ENCODE assay signal across 21 cellular contexts in the genomic region with DNA sequence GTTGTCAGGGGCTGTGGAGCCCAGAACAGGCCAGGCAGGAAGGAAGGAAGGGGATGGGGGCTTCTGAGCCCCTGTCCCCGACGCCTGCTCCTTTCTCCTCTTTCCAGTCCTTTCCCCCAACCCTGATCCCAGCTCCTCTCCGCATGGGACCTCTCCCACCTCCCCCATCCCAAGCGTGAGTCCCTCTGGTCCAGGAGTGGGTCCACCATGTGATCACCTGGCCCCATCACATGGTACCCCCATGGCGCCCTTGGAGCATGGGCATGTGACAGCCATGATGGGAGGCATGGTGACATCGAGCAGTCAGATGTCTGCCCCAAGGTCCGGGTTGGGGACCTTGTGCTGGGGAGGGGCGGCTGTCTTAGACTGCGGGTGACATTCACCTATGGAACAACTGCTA. TPM values are rescaled to one million over a fixed set of nuclear protein-coding genes. Genes with fewer than 3 reads are reported as not detected.
DNase-seq lines count a peak whose midpoint lies in the region; ATAC-seq, FAIRE-seq and TF ChIP-seq lines count a peak whose summit lies in the region.
"Had no signal": no experiment of that assay in that cellular context is flagged by ENCODE, and none has a peak within 500 bp of the region (broad histone marks: within the 10 kb centered on the region; RNA-seq: fewer than 3 reads in every experiment).

No MANE protein-coding gene starts in this region.

- H3K9me3 ChIP-seq in A549 = no peaks in the 10 kb centered on the region
- H3K9me3 ChIP-seq in HepG2 (ENCODE audit: low read length) = no peaks in the 10 kb centered on the region
- H3K9me3 ChIP-seq in psoas muscle = no peaks in the 10 kb centered on the region
- H3K9me3 ChIP-seq: BE2C had no signal

- in situ Hi-C loops in HepG2 (cut with HindIII; ENCODE audit: extremely low pct_ligation_motif_present, low pct_unique_long_range_greater_than_20kb) = no loop called here

- no peaks in the 10 kb centered on the region for H3K36me3 Mint-ChIP-seq in activated CD8-positive, alpha-beta memory T cell treated with anti-CD3 and anti-CD28 coated beads, Interleukin-2, amount 10 ng/mL, durations not matched to agents 7 days and 5 days
- H3K36me3 Mint-ChIP-seq: CD4-positive, CD25-positive, alpha-beta regulatory T cell had no signal

- no peaks in the 10 kb centered on the region for H3K36me3 ChIP-seq in HepG2 (replicated peaks in 1 of 2; ENCODE audit: control insufficient read depth in 1 of 2, insufficient read depth in 2 of 2, low read length in 2 of 2)
- peaks cover 0 to 68% of the 10 kb centered on the region in 2 donors for H3K36me3 ChIP-seq in psoas muscle (ENCODE audit: insufficient read depth in 1 of 2, low read depth in 1 of 2)
- H3K36me3 ChIP-seq: BE2C had no signal

- H3K27me3 Mint-ChIP-seq in activated CD8-positive, alpha-beta memory T cell treated with anti-CD3 and anti-CD28 coated beads, Interleukin-2, amount 10 ng/mL, durations not matched to agents 7 days and 5 days = peaks cover 3% of the 10 kb centered on the region
- H3K27me3 Mint-ChIP-seq: CD4-positive, CD25-positive, alpha-beta regulatory T cell had no signal

- no peak for TF ChIP-seq CTCF in A549 (IDR thresholded peaks at IDR 0.05)
- TF ChIP-seq CTCF in HepG2 (CRISPR knock-in tag; IDR thresholded peaks at IDR 0.05) = no peak
- TF ChIP-seq CTCF in psoas muscle (IDR thresholded peaks at IDR 0.05) = no peak

- H3K4me1 Mint-ChIP-seq in activated CD8-positive, alpha-beta memory T cell treated with anti-CD3 and anti-CD28 coated beads, Interleukin-2, amount 10 ng/mL, durations not matched to agents 7 days and 5 days = peaks cover 10% of the 10 kb centered on the region
- H3K4me1 Mint-ChIP-seq: CD8-positive, alpha-beta memory T cell had no signal

- TF ChIP-seq EP300 in A549 (IDR thresholded peaks at IDR 0.05) = no peak
- no peak for TF ChIP-seq EP300 in HepG2 (IDR thresholded peaks at IDR 0.05; ENCODE audit: low read depth in 2 of 2, low read length in 2 of 2)
- no peak for TF ChIP-seq EP300 in HepG2 (CRISPR knock-in tag; IDR thresholded peaks at IDR 0.05; ENCODE audit: borderline replicate concordance)

- no peak overlapping the region for H3K9ac ChIP-seq in HepG2 (ENCODE audit: insufficient read depth, low read depth, low read length)

- CTCF ChIA-PET in A549 (lab: Yijun Ruan, JAX) (interaction anchor here (1.0 kb wide), 1 partner anchor 40 kb away, joined by 5 read pairs; the partner anchor contains the start of gene FAM98C), HepG2 (lab: Yijun Ruan, JAX; ENCODE audit: low intra/inter-chr PET ratio, low total read pairs) (no interaction called here)
- CTCF ChIA-PET in activated CD8-positive, alpha-beta memory T cell treated with anti-CD3 and anti-CD28 coated beads, Interleukin-2, amount 10 ng/mL, durations not matched to agents 7 days and 5 days (lab: Charles Lee) = no interaction called here

- no peak overlapping the region for H3K4me3 ChIP-seq in A549
- no peak overlapping the region for H3K4me3 ChIP-seq in HepG2 (replicated peaks in 1 of 3; ENCODE audit: insufficient read depth in 1 of 3, low read depth in 2 of 3, low read length in 3 of 3)
- no peak overlapping the region for H3K4me3 ChIP-seq in psoas muscle
- H3K4me3 ChIP-seq: GM12878 had no signal

- no peak overlapping the region for H3K27ac Mint-ChIP-seq in activated CD8-positive, alpha-beta memory T cell treated with anti-CD3 and anti-CD28 coated beads, Interleukin-2, amount 10 ng/mL, durations not matched to agents 7 days and 5 days
- H3K27ac Mint-ChIP-seq: CD4-positive, CD25-positive, alpha-beta regulatory T cell; CD8-positive, alpha-beta memory T cell; H9 had no signal

- intact Hi-C loops in HepG2 (cut with micrococcal nuclease; ENCODE audit: unreplicated experiment) = no loop called here
- intact Hi-C loops in psoas muscle (cut with DNase I) = no loop called here

- no peak overlapping the region for H3K27ac ChIP-seq in A549
- no peak overlapping the region for H3K27ac ChIP-seq in HepG2 (ENCODE audit: extremely low read length, insufficient read depth, low read length)
- peak overlapping the region; percentile 36 for H3K27ac ChIP-seq in psoas muscle

- H3K27me3 ChIP-seq in HepG2 (ENCODE audit: control insufficient read depth in 1 of 2, insufficient read depth in 2 of 2, low read length in 2 of 2) (peaks cover 4 to 14% of the 10 kb centered on the region in 2 experiments; a peak in 4 of 5 replicates), psoas muscle (ENCODE audit: insufficient read depth in 3 of 3, low read length in 2 of 3) (no peaks in the 10 kb centered on the region)
- H3K27me3 ChIP-seq: BE2C had no signal

- BruUV-seq in HepG2 (replicated peaks; lab: Mats Ljungman, UMichigan) = no TSS peak

- no peaks in the 10 kb centered on the region for H3K9me3 Mint-ChIP-seq in activated CD8-positive, alpha-beta memory T cell treated with anti-CD3 and anti-CD28 coated beads, Interleukin-2, amount 10 ng/mL, durations not matched to agents 7 days and 5 days (ENCODE audit: low read depth)
- H3K9me3 Mint-ChIP-seq: CD8-positive, alpha-beta memory T cell; H9 had no signal

- TF ChIP-seq RAD21 in A549 (conservative IDR thresholded peaks at IDR 0.05 in 1 of 2, IDR thresholded peaks at IDR 0.05 in 1 of 2) = no peak
- no peak for TF ChIP-seq RAD21 in HepG2 (CRISPR knock-in tag; IDR thresholded peaks at IDR 0.05)

- WGBS in A549 (ENCODE audit: missing lambda C conversion rate) = 67% methylated on average over 9 of the region's 9 CpGs
- WGBS in HepG2 (ENCODE audit: low lambda C conversion rate) = 27% methylated on average over 8 of the region's 9 CpGs
- 69 to 89% (median 74%) methylated on average over 7 to 9 of the region's 9 CpGs for whole genome bisulfite sequencing in psoas muscle, 3 donors

- H3K4me3 Mint-ChIP-seq in activated CD8-positive, alpha-beta memory T cell treated with anti-CD3 and anti-CD28 coated beads, Interleukin-2, amount 10 ng/mL, durations not matched to agents 7 days and 5 days = no peak overlapping the region
- H3K4me3 Mint-ChIP-seq: CD4-positive, CD25-positive, alpha-beta regulatory T cell; CD8-positive, alpha-beta memory T cell; H9 had no signal

- H3K4me2 ChIP-seq in A549 (no peak overlapping the region), HepG2 (ENCODE audit: low read depth, low read length) (no peak overlapping the region)

- FAIRE-seq in A549 (lab: Jason Lieb, UNC) = no peak
- no peak for FAIRE-seq in HepG2 (lab: Jason Lieb, UNC)
- FAIRE-seq: GM12878, GM19239, H1 had no signal

- ATAC-seq in A549 (0 out of 6 replicates have a peak, but pooled peaks of 1 of the 2 experiments have one; percentile 3), HepG2 (no peak), psoas muscle (peak in 1 of 4 donors; percentile 5)
- no peak for ATAC-seq in activated CD8-positive, alpha-beta memory T cell treated with anti-CD3 and anti-CD28 coated beads, Interleukin-2, amount 10 ng/mL, durations not matched to agents 7 days and 5 days
- ATAC-seq: GM12878 had no signal

- DNase-seq in A549 (ENCODE audit: low read depth in 1 of 2, low spot score in 1 of 2) = no peak
- no peak for DNase-seq in HepG2 (ENCODE audit: low spot score)
- no peak for DNase-seq in psoas muscle
- DNase-seq in HPDE6-E6E7 (ENCODE audit: extremely low spot score) = no peak
- no peak for DNase-seq in activated CD8-positive, alpha-beta memory T cell treated with anti-CD3 and anti-CD28 coated beads, Interleukin-2, amount 10 ng/mL, durations not matched to agents 7 days and 5 days
- DNase-seq in NCI-H82 treated with DMSO at 0.1 percent for 48 hours (lab: John Stamatoyannopoulos, UW; ENCODE audit: unreplicated experiment) = no peak
- DNase-seq: 8988T; BE2C; C1 segment of cervical spinal cord; CD4-positive, CD25-positive, alpha-beta regulatory T cell; CD8-positive, alpha-beta memory T cell; COR-L47; DMS 273 treated with DMSO at 0.1 percent for 48 hours; DND-41; EL; H9 had no signal

- no peaks in the 10 kb centered on the region for H3K79me2 ChIP-seq in HepG2 (ENCODE audit: insufficient read depth, low read length)

- no peak overlapping the region for H2AFZ ChIP-seq in HepG2 (ENCODE audit: low read length)

- no peaks in the 10 kb centered on the region for H4K20me1 ChIP-seq in HepG2 (ENCODE audit: insufficient read depth, low read length)

- H3K4me1 ChIP-seq in A549 = no peaks in the 10 kb centered on the region
- peaks cover 5% of the 10 kb centered on the region; the same call in 1 of the 2 replicates for H3K4me1 ChIP-seq in HepG2 (ENCODE audit: insufficient read depth, low read length)
- H3K4me1 ChIP-seq in psoas muscle = peaks cover 22% of the 10 kb centered on the region
- H3K4me1 ChIP-seq: BE2C had no signal

- no peak for TF ChIP-seq POLR2A in A549 (IDR thresholded peaks at IDR 0.05; ENCODE audit: low read length)
- no peak for TF ChIP-seq POLR2A in HepG2 (IDR thresholded peaks at IDR 0.05; ENCODE audit: insufficient read depth in 1 of 2, low read depth in 2 of 2, low read length in 2 of 2)

- POLR2A ChIA-PET in A549 (lab: Yijun Ruan, JAX) (no interaction called here), HepG2 (lab: Yijun Ruan, JAX) (no interaction called here)

RNA-seq across cellular contexts. Expression of gene RYR1, which starts 9.2 kb away (rescaled TPM):
- polyA plus RNA-seq in A549 (2011; rRNA removed) = 0.87 and 1.4 TPM in 2 replicates
- 1.2 and 1.7 TPM in 2 replicates for polyA plus RNA-seq in A549 (2012; cell fraction: cytosol; rRNA removed)
- polyA plus RNA-seq in A549 (2012; cell fraction: nucleus; rRNA removed) = 0.38 and 1.1 TPM in 2 replicates
- 3.1 to 4.5 TPM (median 3.7 TPM) in 3 replicates for polyA plus RNA-seq in A549 (2017; fragmentation: RNase III; extraction: RNeasy Plus Mini Kit Qiagen cat#74134 plus additional on column Dnase treatment)
- polyA minus RNA-seq in A549 (2011; rRNA and poly(A)+ RNA removed) = 1.2 and 1.5 TPM in 2 replicates
- total RNA-seq in HepG2 (2016; rRNA removed; fragmentation: Illumina TruSeq; extraction: Trizol) = not detected in 2 replicates
- total RNA-seq in HepG2 (2016; cell fraction: cytosol; rRNA removed; fragmentation: Illumina TruSeq; extraction: Trizol; ENCODE audit: low read depth) = not detected in 2 replicates
- total RNA-seq in HepG2 (2016; cell fraction: insoluble cytoplasmic fraction; rRNA removed; fragmentation: Illumina TruSeq; extraction: Trizol) = not detected in 2 replicates
- not detected in 2 replicates for total RNA-seq in HepG2 (2016; cell fraction: membrane; rRNA removed; fragmentation: Illumina TruSeq; extraction: Trizol)
- total RNA-seq in HepG2 (2016; cell fraction: nucleus; rRNA removed; fragmentation: Illumina TruSeq; extraction: Trizol) = not detected in 2 replicates
- 0.03 and 0.14 TPM in 2 replicates for polyA plus RNA-seq in HepG2 (2011; rRNA removed)
- polyA plus RNA-seq in HepG2 (2011; cell fraction: cytosol; rRNA removed) = 0.03 TPM in 1 of 2 replicates, not detected in the other
- 0.69 and 0.71 TPM in 2 replicates for polyA plus RNA-seq in HepG2 (2011; cell fraction: nucleus; rRNA removed)
- 0.05 and 0.35 TPM in 2 replicates for polyA plus RNA-seq in HepG2 (2012)
- not detected in 2 replicates for polyA plus RNA-seq in HepG2 (2016; cell fraction: cytosol; fragmentation: Illumina TruSeq; extraction: Trizol; ENCODE audit: low read depth)
- not detected in 2 replicates for polyA plus RNA-seq in HepG2 (2016; cell fraction: insoluble cytoplasmic fraction; fragmentation: Illumina TruSeq; extraction: Trizol; ENCODE audit: low read depth)
- not detected in 2 replicates for polyA plus RNA-seq in HepG2 (2016; cell fraction: membrane; fragmentation: Illumina TruSeq; extraction: Trizol; ENCODE audit: low read depth)
- 0.05 TPM in 1 of 2 replicates, not detected in the other for polyA plus RNA-seq in HepG2 (2016; cell fraction: nucleus; fragmentation: Illumina TruSeq; extraction: Trizol; ENCODE audit: insufficient read depth, low read depth)
- polyA minus RNA-seq in HepG2 (2011; rRNA and poly(A)+ RNA removed; ENCODE audit: low replicate concordance) = 0.05 and 0.40 TPM in 2 replicates
- not detected in 2 replicates for polyA minus RNA-seq in HepG2 (2011; cell fraction: cytosol; rRNA and poly(A)+ RNA removed)
- polyA minus RNA-seq in HepG2 (2011; cell fraction: nucleus; rRNA and poly(A)+ RNA removed) = 0.13 TPM in 1 of 2 replicates, not detected in the other
- 1,000 to 10,000 TPM in 2 of 4 donors, 100 to 1,000 TPM in 2; 572 to 1,211 (median 883) TPM for total RNA-seq in psoas muscle
- 100 to 1,000 TPM in 2 of 3 donors, 10 to 100 TPM in 1; 56.0 to 278 (median 122) TPM for polyA plus RNA-seq in psoas muscle
- 1 to 10 TPM; 1.5 to 1.6 TPM for total RNA-seq in activated CD8-positive, alpha-beta memory T cell treated with anti-CD3 and anti-CD28 coated beads, Interleukin-2, amount 10 ng/mL, durations not matched to agents 7 days and 5 days
- total RNA-seq: HT-29 had no signal

RNA-seq across cellular contexts. Expression of gene RASGRP4, which starts 16.7 kb away (rescaled TPM):
- 0.13 and 0.22 TPM in 2 replicates for polyA plus RNA-seq in A549 (2011; rRNA removed)
- 0.13 and 0.18 TPM in 2 replicates for polyA plus RNA-seq in A549 (2012; cell fraction: cytosol; rRNA removed)
- polyA plus RNA-seq in A549 (2012; cell fraction: nucleus; rRNA removed) = 0.04 and 0.10 TPM in 2 replicates
- polyA plus RNA-seq in A549 (2017; fragmentation: RNase III; extraction: RNeasy Plus Mini Kit Qiagen cat#74134 plus additional on column Dnase treatment) = 0.09 to 0.30 TPM (median 0.18 TPM) in 3 replicates
- polyA minus RNA-seq in A549 (2011; rRNA and poly(A)+ RNA removed) = 0.12 TPM in 1 of 2 replicates, not detected in the other
- total RNA-seq in HepG2 (2016; rRNA removed; fragmentation: Illumina TruSeq; extraction: Trizol) = not detected in 2 replicates
- not detected in 2 replicates for total RNA-seq in HepG2 (2016; cell fraction: cytosol; rRNA removed; fragmentation: Illumina TruSeq; extraction: Trizol; ENCODE audit: low read depth)
- total RNA-seq in HepG2 (2016; cell fraction: insoluble cytoplasmic fraction; rRNA removed; fragmentation: Illumina TruSeq; extraction: Trizol) = not detected in 2 replicates
- not detected in 2 replicates for total RNA-seq in HepG2 (2016; cell fraction: membrane; rRNA removed; fragmentation: Illumina TruSeq; extraction: Trizol)
- not detected in 2 replicates for total RNA-seq in HepG2 (2016; cell fraction: nucleus; rRNA removed; fragmentation: Illumina TruSeq; extraction: Trizol)
- not detected in 2 replicates for polyA plus RNA-seq in HepG2 (2011; rRNA removed)
- polyA plus RNA-seq in HepG2 (2011; cell fraction: cytosol; rRNA removed) = not detected in 2 replicates
- not detected in 2 replicates for polyA plus RNA-seq in HepG2 (2011; cell fraction: nucleus; rRNA removed)
- 0.08 and 0.17 TPM in 2 replicates for polyA plus RNA-seq in HepG2 (2012)
- polyA plus RNA-seq in HepG2 (2016; cell fraction: cytosol; fragmentation: Illumina TruSeq; extraction: Trizol; ENCODE audit: low read depth) = not detected in 2 replicates
- not detected in 2 replicates for polyA plus RNA-seq in HepG2 (2016; cell fraction: insoluble cytoplasmic fraction; fragmentation: Illumina TruSeq; extraction: Trizol; ENCODE audit: low read depth)
- not detected in 2 replicates for polyA plus RNA-seq in HepG2 (2016; cell fraction: membrane; fragmentation: Illumina TruSeq; extraction: Trizol; ENCODE audit: low read depth)
- not detected in 2 replicates for polyA plus RNA-seq in HepG2 (2016; cell fraction: nucleus; fragmentation: Illumina TruSeq; extraction: Trizol; ENCODE audit: insufficient read depth, low read depth)
- not detected in 2 replicates for polyA minus RNA-seq in HepG2 (2011; rRNA and poly(A)+ RNA removed; ENCODE audit: low replicate concordance)
- polyA minus RNA-seq in HepG2 (2011; cell fraction: cytosol; rRNA and poly(A)+ RNA removed) = not detected in 2 replicates
- polyA minus RNA-seq in HepG2 (2011; cell fraction: nucleus; rRNA and poly(A)+ RNA removed) = not detected in 2 replicates
- total RNA-seq in psoas muscle = 1 to 10 TPM in 1 of 4 donors, under 1 TPM in 3; 0.44 to 2.0 (median 0.80) TPM
- under 1 TPM; 0.17 to 0.31 (median 0.25) TPM for polyA plus RNA-seq in psoas muscle
- total RNA-seq in activated CD8-positive, alpha-beta memory T cell treated with anti-CD3 and anti-CD28 coated beads, Interleukin-2, amount 10 ng/mL, durations not matched to agents 7 days and 5 days = 1 to 10 TPM; 1.4 to 1.6 TPM
- total RNA-seq: G401, HT-29 had no signal
- polyA plus RNA-seq: CD8-positive, alpha-beta memory T cell had no signal

RNA-seq across cellular contexts. Expression of gene FAM98C, which starts 39.8 kb away (rescaled TPM):
- polyA plus RNA-seq in A549 (2011; rRNA removed) = 12.8 and 13.8 TPM in 2 replicates
- 36.5 and 42.2 TPM in 2 replicates for polyA plus RNA-seq in A549 (2012; cell fraction: cytosol; rRNA removed)
- 70.9 and 89.2 TPM in 2 replicates for polyA plus RNA-seq in A549 (2012; cell fraction: nucleus; rRNA removed)
- 19.5 to 20.4 TPM (median 20.1 TPM) in 3 replicates for polyA plus RNA-seq in A549 (2017; fragmentation: RNase III; extraction: RNeasy Plus Mini Kit Qiagen cat#74134 plus additional on column Dnase treatment)
- 7.9 and 13.8 TPM in 2 replicates for polyA minus RNA-seq in A549 (2011; rRNA and poly(A)+ RNA removed)
- total RNA-seq in HepG2 (2016; rRNA removed; fragmentation: Illumina TruSeq; extraction: Trizol) = 7.4 and 10.0 TPM in 2 replicates
- total RNA-seq in HepG2 (2016; cell fraction: cytosol; rRNA removed; fragmentation: Illumina TruSeq; extraction: Trizol; ENCODE audit: low read depth) = 6.0 TPM in 2 replicates
- total RNA-seq in HepG2 (2016; cell fraction: insoluble cytoplasmic fraction; rRNA removed; fragmentation: Illumina TruSeq; extraction: Trizol) = 6.7 and 10.1 TPM in 2 replicates
- total RNA-seq in HepG2 (2016; cell fraction: membrane; rRNA removed; fragmentation: Illumina TruSeq; extraction: Trizol) = 6.6 and 6.9 TPM in 2 replicates
- 7.8 and 8.6 TPM in 2 replicates for total RNA-seq in HepG2 (2016; cell fraction: nucleus; rRNA removed; fragmentation: Illumina TruSeq; extraction: Trizol)
- 11.0 and 11.5 TPM in 2 replicates for polyA plus RNA-seq in HepG2 (2011; rRNA removed)
- polyA plus RNA-seq in HepG2 (2011; cell fraction: cytosol; rRNA removed) = 5.8 and 10.9 TPM in 2 replicates
- 28.8 and 32.0 TPM in 2 replicates for polyA plus RNA-seq in HepG2 (2011; cell fraction: nucleus; rRNA removed)
- 5.4 and 7.0 TPM in 2 replicates for polyA plus RNA-seq in HepG2 (2012)
- 5.1 and 5.9 TPM in 2 replicates for polyA plus RNA-seq in HepG2 (2016; cell fraction: cytosol; fragmentation: Illumina TruSeq; extraction: Trizol; ENCODE audit: low read depth)
- 7.4 and 8.0 TPM in 2 replicates for polyA plus RNA-seq in HepG2 (2016; cell fraction: insoluble cytoplasmic fraction; fragmentation: Illumina TruSeq; extraction: Trizol; ENCODE audit: low read depth)
- polyA plus RNA-seq in HepG2 (2016; cell fraction: membrane; fragmentation: Illumina TruSeq; extraction: Trizol; ENCODE audit: low read depth) = 5.4 and 6.1 TPM in 2 replicates
- polyA plus RNA-seq in HepG2 (2016; cell fraction: nucleus; fragmentation: Illumina TruSeq; extraction: Trizol; ENCODE audit: insufficient read depth, low read depth) = 18.2 and 20.4 TPM in 2 replicates
- polyA minus RNA-seq in HepG2 (2011; rRNA and poly(A)+ RNA removed; ENCODE audit: low replicate concordance) = 5.8 and 6.2 TPM in 2 replicates
- 4.2 and 5.5 TPM in 2 replicates for polyA minus RNA-seq in HepG2 (2011; cell fraction: cytosol; rRNA and poly(A)+ RNA removed)
- polyA minus RNA-seq in HepG2 (2011; cell fraction: nucleus; rRNA and poly(A)+ RNA removed) = 3.7 and 4.5 TPM in 2 replicates
- 1 to 10 TPM; 1.1 to 4.5 (median 1.4) TPM for total RNA-seq in psoas muscle
- 1 to 10 TPM; 1.4 to 6.6 (median 1.8) TPM for polyA plus RNA-seq in psoas muscle
- 10 to 100 TPM; 22.4 to 24.1 TPM for total RNA-seq in activated CD8-positive, alpha-beta memory T cell treated with anti-CD3 and anti-CD28 coated beads, Interleukin-2, amount 10 ng/mL, durations not matched to agents 7 days and 5 days

RNA-seq across cellular contexts. Expression of gene SPRED3, which starts 54.2 kb away (rescaled TPM):
- polyA plus RNA-seq in A549 (2011; rRNA removed) = 3.0 and 3.5 TPM in 2 replicates
- polyA plus RNA-seq in A549 (2012; cell fraction: cytosol; rRNA removed) = 2.3 and 2.6 TPM in 2 replicates
- 11.1 and 12.9 TPM in 2 replicates for polyA plus RNA-seq in A549 (2012; cell fraction: nucleus; rRNA removed)
- 2.6 to 3.6 TPM (median 2.8 TPM) in 3 replicates for polyA plus RNA-seq in A549 (2017; fragmentation: RNase III; extraction: RNeasy Plus Mini Kit Qiagen cat#74134 plus additional on column Dnase treatment)
- polyA minus RNA-seq in A549 (2011; rRNA and poly(A)+ RNA removed) = 4.0 and 8.1 TPM in 2 replicates
- total RNA-seq in HepG2 (2016; rRNA removed; fragmentation: Illumina TruSeq; extraction: Trizol) = 0.06 and 0.15 TPM in 2 replicates
- total RNA-seq in HepG2 (2016; cell fraction: cytosol; rRNA removed; fragmentation: Illumina TruSeq; extraction: Trizol; ENCODE audit: low read depth) = 0.09 TPM in 1 of 2 replicates, not detected in the other
- 0.19 TPM in 1 of 2 replicates, not detected in the other for total RNA-seq in HepG2 (2016; cell fraction: insoluble cytoplasmic fraction; rRNA removed; fragmentation: Illumina TruSeq; extraction: Trizol)
- total RNA-seq in HepG2 (2016; cell fraction: membrane; rRNA removed; fragmentation: Illumina TruSeq; extraction: Trizol) = 0.15 and 0.28 TPM in 2 replicates
- not detected in 2 replicates for total RNA-seq in HepG2 (2016; cell fraction: nucleus; rRNA removed; fragmentation: Illumina TruSeq; extraction: Trizol)
- 0.17 and 0.54 TPM in 2 replicates for polyA plus RNA-seq in HepG2 (2011; rRNA removed)
- 0.04 and 0.08 TPM in 2 replicates for polyA plus RNA-seq in HepG2 (2011; cell fraction: cytosol; rRNA removed)
- 2.7 TPM in 2 replicates for polyA plus RNA-seq in HepG2 (2011; cell fraction: nucleus; rRNA removed)
- 0.03 and 0.43 TPM in 2 replicates for polyA plus RNA-seq in HepG2 (2012)
- 0.02 TPM in 2 replicates for polyA plus RNA-seq in HepG2 (2016; cell fraction: cytosol; fragmentation: Illumina TruSeq; extraction: Trizol; ENCODE audit: low read depth)
- polyA plus RNA-seq in HepG2 (2016; cell fraction: insoluble cytoplasmic fraction; fragmentation: Illumina TruSeq; extraction: Trizol; ENCODE audit: low read depth) = 0.10 and 0.17 TPM in 2 replicates
- 0.13 TPM in 2 replicates for polyA plus RNA-seq in HepG2 (2016; cell fraction: membrane; fragmentation: Illumina TruSeq; extraction: Trizol; ENCODE audit: low read depth)
- 0.59 and 2.3 TPM in 2 replicates for polyA plus RNA-seq in HepG2 (2016; cell fraction: nucleus; fragmentation: Illumina TruSeq; extraction: Trizol; ENCODE audit: insufficient read depth, low read depth)
- 0.44 and 2.6 TPM in 2 replicates for polyA minus RNA-seq in HepG2 (2011; rRNA and poly(A)+ RNA removed; ENCODE audit: low replicate concordance)
- polyA minus RNA-seq in HepG2 (2011; cell fraction: cytosol; rRNA and poly(A)+ RNA removed) = not detected in 2 replicates
- 1.5 and 1.7 TPM in 2 replicates for polyA minus RNA-seq in HepG2 (2011; cell fraction: nucleus; rRNA and poly(A)+ RNA removed)
- total RNA-seq in psoas muscle = 1 to 10 TPM in 3 of 4 donors, under 1 TPM in 1; 0.69 to 2.1 (median 1.5) TPM
- 1 to 10 TPM in 1 of 3 donors, under 1 TPM in 2; 0.01 to 1.0 (median 0.10) TPM for polyA plus RNA-seq in psoas muscle
- total RNA-seq in activated CD8-positive, alpha-beta memory T cell treated with anti-CD3 and anti-CD28 coated beads, Interleukin-2, amount 10 ng/mL, durations not matched to agents 7 days and 5 days = under 1 TPM; 0.84 to 0.93 TPM
- polyA plus RNA-seq: CD8-positive, alpha-beta memory T cell had no signal

RNA-seq across cellular contexts. Expression of gene GGN, which starts 54.9 kb away (rescaled TPM):
- polyA plus RNA-seq in A549 (2011; rRNA removed) = not detected in 2 replicates
- polyA plus RNA-seq in A549 (2012; cell fraction: cytosol; rRNA removed) = 0.08 and 0.22 TPM in 2 replicates
- polyA plus RNA-seq in A549 (2012; cell fraction: nucleus; rRNA removed) = 0.11 and 0.23 TPM in 2 replicates
- 0.33 to 0.66 TPM (median 0.46 TPM) in 3 replicates for polyA plus RNA-seq in A549 (2017; fragmentation: RNase III; extraction: RNeasy Plus Mini Kit Qiagen cat#74134 plus additional on column Dnase treatment)
- not detected in 2 replicates for polyA minus RNA-seq in A549 (2011; rRNA and poly(A)+ RNA removed)
- not detected in 2 replicates for total RNA-seq in HepG2 (2016; rRNA removed; fragmentation: Illumina TruSeq; extraction: Trizol)
- not detected in 2 replicates for total RNA-seq in HepG2 (2016; cell fraction: cytosol; rRNA removed; fragmentation: Illumina TruSeq; extraction: Trizol; ENCODE audit: low read depth)
- not detected in 2 replicates for total RNA-seq in HepG2 (2016; cell fraction: insoluble cytoplasmic fraction; rRNA removed; fragmentation: Illumina TruSeq; extraction: Trizol)
- total RNA-seq in HepG2 (2016; cell fraction: membrane; rRNA removed; fragmentation: Illumina TruSeq; extraction: Trizol) = not detected in 2 replicates
- total RNA-seq in HepG2 (2016; cell fraction: nucleus; rRNA removed; fragmentation: Illumina TruSeq; extraction: Trizol) = not detected in 2 replicates
- 0.07 TPM in 1 of 2 replicates, not detected in the other for polyA plus RNA-seq in HepG2 (2011; rRNA removed)
- not detected in 2 replicates for polyA plus RNA-seq in HepG2 (2011; cell fraction: cytosol; rRNA removed)
- 0.06 and 0.14 TPM in 2 replicates for polyA plus RNA-seq in HepG2 (2011; cell fraction: nucleus; rRNA removed)
- polyA plus RNA-seq in HepG2 (2012) = 0.08 and 0.28 TPM in 2 replicates
- not detected in 2 replicates for polyA plus RNA-seq in HepG2 (2016; cell fraction: cytosol; fragmentation: Illumina TruSeq; extraction: Trizol; ENCODE audit: low read depth)
- not detected in 2 replicates for polyA plus RNA-seq in HepG2 (2016; cell fraction: insoluble cytoplasmic fraction; fragmentation: Illumina TruSeq; extraction: Trizol; ENCODE audit: low read depth)
- polyA plus RNA-seq in HepG2 (2016; cell fraction: membrane; fragmentation: Illumina TruSeq; extraction: Trizol; ENCODE audit: low read depth) = not detected in 2 replicates
- not detected in 2 replicates for polyA plus RNA-seq in HepG2 (2016; cell fraction: nucleus; fragmentation: Illumina TruSeq; extraction: Trizol; ENCODE audit: insufficient read depth, low read depth)
- polyA minus RNA-seq in HepG2 (2011; rRNA and poly(A)+ RNA removed; ENCODE audit: low replicate concordance) = not detected in 2 replicates
- not detected in 2 replicates for polyA minus RNA-seq in HepG2 (2011; cell fraction: cytosol; rRNA and poly(A)+ RNA removed)
- not detected in 2 replicates for polyA minus RNA-seq in HepG2 (2011; cell fraction: nucleus; rRNA and poly(A)+ RNA removed)
- under 1 TPM in 2 of 4 donors, not detected in 2; 0.18 to 0.34 TPM for total RNA-seq in psoas muscle
- polyA plus RNA-seq in psoas muscle = under 1 TPM in 2 of 3 donors, not detected in 1; 0.04 to 0.21 TPM
- not detected for total RNA-seq in activated CD8-positive, alpha-beta memory T cell treated with anti-CD3 and anti-CD28 coated beads, Interleukin-2, amount 10 ng/mL, durations not matched to agents 7 days and 5 days
- total RNA-seq: GM12878 had no signal
- polyA plus RNA-seq: CD4-positive, CD25-positive, alpha-beta regulatory T cell; CD8-positive, alpha-beta memory T cell; GM12878 had no signal

Comparison
In these comparisons a context has a peak if more than half of its experiments do, and no peak if none do; other contexts are left out.
1. RNA of gene RYR1, which starts 9.2 kb away (total RNA-seq): 572 to 1,211 TPM in psoas muscle; 1.5 to 1.6 TPM in activated CD8-positive, alpha-beta memory T cell treated with anti-CD3 and anti-CD28 coated beads, Interleukin-2, amount 10 ng/mL, durations not matched to agents 7 days and 5 days and not detected in HepG2; every median in the first group is over 100 times any median in the second.
2. Of the 38 proteins assayed by ChIP-seq in both HepG2 and A549: peak only in HepG2: none; only in A549: USF2; in both: none; in neither: 37.